Comparison of ENCODE assay signal across 1 cellular context in the genomic region with DNA sequence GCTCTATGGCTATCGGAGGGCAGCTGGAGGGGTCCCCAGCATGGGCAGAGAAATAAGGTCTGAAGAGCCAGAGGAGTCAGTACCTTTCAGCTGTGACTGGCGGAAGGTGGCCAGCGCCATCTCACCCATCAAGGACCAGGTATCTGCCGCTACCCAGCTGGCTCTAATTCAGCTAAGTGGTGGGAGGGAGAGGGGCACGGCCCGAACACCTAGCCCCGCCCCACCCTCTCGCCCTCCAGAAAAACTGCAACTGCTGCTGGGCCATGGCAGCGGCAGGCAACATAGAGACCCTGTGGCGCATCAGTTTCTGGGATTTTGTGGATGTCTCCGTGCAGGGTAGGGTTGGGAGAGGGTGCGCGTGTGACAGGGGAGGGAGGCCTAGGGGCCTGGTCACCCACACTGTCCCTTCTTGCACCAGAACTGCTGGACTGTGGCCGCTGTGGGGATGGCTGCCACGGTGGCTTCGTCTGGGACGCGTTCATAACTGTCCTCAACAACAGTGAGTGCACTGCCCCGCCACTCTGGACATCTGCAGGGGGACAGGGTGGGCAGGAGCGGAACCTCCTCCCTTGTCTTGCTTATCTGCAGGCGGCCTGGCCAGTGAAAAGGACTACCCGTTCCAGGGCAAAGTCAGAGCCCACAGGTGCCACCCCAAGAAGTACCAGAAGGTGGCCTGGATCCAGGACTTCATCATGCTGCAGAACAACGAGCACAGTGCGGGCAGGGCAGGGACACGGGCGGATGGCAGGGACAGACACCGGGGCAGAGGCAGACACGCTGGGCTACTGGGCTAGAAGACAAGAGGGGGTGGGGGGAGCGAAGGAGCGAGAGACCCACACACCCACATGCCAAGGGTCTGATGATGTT.
TF ChIP-seq lines count a peak whose summit lies in the region.

No MANE protein-coding gene starts in this region.

TF ChIP-seq in SK-N-SH, 30 proteins besides CTCF, POLR2A, EP300 and RAD21:
- TF ChIP-seq, protein P1, sequence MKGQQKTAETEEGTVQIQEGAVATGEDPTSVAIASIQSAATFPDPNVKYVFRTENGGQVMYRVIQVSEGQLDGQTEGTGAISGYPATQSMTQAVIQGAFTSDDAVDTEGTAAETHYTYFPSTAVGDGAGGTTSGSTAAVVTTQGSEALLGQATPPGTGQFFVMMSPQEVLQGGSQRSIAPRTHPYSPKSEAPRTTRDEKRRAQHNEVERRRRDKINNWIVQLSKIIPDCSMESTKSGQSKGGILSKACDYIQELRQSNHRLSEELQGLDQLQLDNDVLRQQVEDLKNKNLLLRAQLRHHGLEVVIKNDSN (IDR thresholded peaks at IDR 0.05; ENCODE audit: borderline replicate concordance, low read depth): no peak
- TF ChIP-seq NRF1 (IDR thresholded peaks at IDR 0.05; ENCODE audit: low read depth, low read length) (no peak), GATA2 (CRISPR knock-in tag; IDR thresholded peaks at IDR 0.05) (no peak), MXI1 (IDR thresholded peaks at IDR 0.05; ENCODE audit: low read depth, low read length) (no peak), CHD2 (IDR thresholded peaks at IDR 0.05; ENCODE audit: low read length, partially characterized antibody) (no peak), TAF1 (IDR thresholded peaks at IDR 0.05; ENCODE audit: borderline replicate concordance, low read depth, low read length) (no peak), EZH2phosphoT487 (IDR thresholded peaks at IDR 0.05; ENCODE audit: borderline replicate concordance, low read depth) (no peak), RXRA (IDR thresholded peaks at IDR 0.05; ENCODE audit: borderline replicate concordance, low read depth) (no peak), TEAD4 (IDR thresholded peaks at IDR 0.05; ENCODE audit: borderline replicate concordance, insufficient read depth) (no peak), NFIC (IDR thresholded peaks at IDR 0.05; ENCODE audit: borderline replicate concordance) (no peak)
- TF ChIP-seq, protein P2, sequence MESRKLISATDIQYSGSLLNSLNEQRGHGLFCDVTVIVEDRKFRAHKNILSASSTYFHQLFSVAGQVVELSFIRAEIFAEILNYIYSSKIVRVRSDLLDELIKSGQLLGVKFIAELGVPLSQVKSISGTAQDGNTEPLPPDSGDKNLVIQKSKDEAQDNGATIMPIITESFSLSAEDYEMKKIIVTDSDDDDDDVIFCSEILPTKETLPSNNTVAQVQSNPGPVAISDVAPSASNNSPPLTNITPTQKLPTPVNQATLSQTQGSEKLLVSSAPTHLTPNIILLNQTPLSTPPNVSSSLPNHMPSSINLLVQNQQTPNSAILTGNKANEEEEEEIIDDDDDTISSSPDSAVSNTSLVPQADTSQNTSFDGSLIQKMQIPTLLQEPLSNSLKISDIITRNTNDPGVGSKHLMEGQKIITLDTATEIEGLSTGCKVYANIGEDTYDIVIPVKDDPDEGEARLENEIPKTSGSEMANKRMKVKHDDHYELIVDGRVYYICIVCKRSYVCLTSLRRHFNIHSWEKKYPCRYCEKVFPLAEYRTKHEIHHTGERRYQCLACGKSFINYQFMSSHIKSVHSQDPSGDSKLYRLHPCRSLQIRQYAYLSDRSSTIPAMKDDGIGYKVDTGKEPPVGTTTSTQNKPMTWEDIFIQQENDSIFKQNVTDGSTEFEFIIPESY (IDR thresholded peaks at IDR 0.05; ENCODE audit: borderline replicate concordance, low read depth): no peak
